Comparison of ENCODE assay signal across 8 cellular contexts in the genomic region with DNA sequence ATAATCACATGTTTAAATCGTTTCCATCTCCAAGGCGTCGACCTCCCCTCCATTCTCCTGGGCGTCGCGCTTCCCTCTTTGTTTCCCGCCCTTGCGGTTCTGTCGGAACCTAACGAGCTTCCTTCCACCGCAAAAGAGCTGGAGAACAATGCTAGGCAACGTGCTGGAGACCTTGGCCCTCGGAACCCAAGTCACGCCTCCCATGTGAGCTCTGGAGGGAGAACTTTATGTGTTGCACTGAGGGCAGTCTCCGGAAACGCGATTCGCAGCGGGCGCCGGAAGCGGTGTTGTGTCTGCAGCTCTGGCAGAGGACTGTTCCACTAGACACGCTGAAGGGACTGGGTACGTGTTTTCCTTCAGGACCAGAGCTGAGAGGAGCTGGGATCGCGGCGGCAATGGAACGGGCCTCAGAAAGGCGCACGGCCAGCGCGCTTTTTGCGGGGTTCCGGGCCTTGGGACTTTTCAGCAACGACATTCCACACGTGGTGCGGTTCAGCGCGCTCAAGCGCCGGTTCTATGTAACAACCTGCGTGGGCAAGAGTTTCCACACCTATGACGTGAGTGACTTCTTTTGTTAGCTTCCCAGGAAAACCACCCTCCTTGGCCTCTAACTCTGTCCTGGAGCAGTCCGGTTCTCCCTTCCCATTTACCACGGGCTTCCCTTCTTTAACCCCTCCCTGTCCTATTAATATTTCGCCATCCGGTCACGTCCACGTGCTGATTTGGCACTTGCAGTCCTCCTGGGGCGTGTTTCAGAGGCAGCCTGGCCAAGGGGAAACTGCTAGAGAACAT. TPM values are rescaled to one million over a fixed set of nuclear protein-coding genes. Genes with fewer than 3 reads are reported as not detected.
A peak's percentile ranks its signal among the peaks of the same experiment; 100 is the strongest.
DNase-seq lines count a peak whose midpoint lies in the region; ATAC-seq and TF ChIP-seq lines count a peak whose summit lies in the region.

A gene (plus strand): TSS at position 287 of the 792 bp plus-strand sequence. CDS start 109 bp downstream, at position 396.

- CTCF ChIA-PET in activated naive CD4-positive, alpha-beta T cell treated with anti-CD3 and anti-CD28 coated beads, Interleukin-2, amount 10 ng/mL, durations not matched to agents 7 days and 5 days (lab: Charles Lee) = interaction anchor here (0.8 to 1.5 kb wide), 3 partner anchors 187 to 404 kb away, joined by 3 to 4 read pairs (median 3); no protein-coding TSS in a partner anchor

- DNase-seq in GM06990 (ENCODE audit: extremely low read depth, insufficient read length) (peak; percentile 89), NCI-H1048 (lab: John Stamatoyannopoulos, UW) (peak; percentile 90), SK-N-MC (ENCODE audit: low read depth, low spot score) (peak; percentile 88), germinal center (ENCODE audit: low spot score) (peak; percentile 75)
- DNase-seq in activated naive CD4-positive, alpha-beta T cell treated with anti-CD3 and anti-CD28 coated beads, Interleukin-2, amount 10 ng/mL, durations not matched to agents 7 days and 5 days = peak; percentile 89

- no peak for TF ChIP-seq CTCF in GM06990 (IDR thresholded peaks at IDR 0.05; ENCODE audit: insufficient read depth, low read length, poor library complexity, severe bottlenecking)
- TF ChIP-seq CTCF in neutrophil (IDR thresholded peaks at IDR 0.05) = no peak
- no peak for TF ChIP-seq CTCF in subcutaneous adipose tissue (IDR thresholded peaks at IDR 0.05; ENCODE audit: low read depth)

- H3K9me3 Mint-ChIP-seq in activated naive CD4-positive, alpha-beta T cell treated with anti-CD3 and anti-CD28 coated beads, Interleukin-2, amount 10 ng/mL, durations not matched to agents 7 days and 5 days = peaks cover 2% of the 10 kb centered on the region

- H3K27ac Mint-ChIP-seq in activated naive CD4-positive, alpha-beta T cell treated with anti-CD3 and anti-CD28 coated beads, Interleukin-2, amount 10 ng/mL, durations not matched to agents 7 days and 5 days = peak within 1 kb of the TSS; percentile 91

- peaks cover 19% of the 10 kb centered on the region for H3K27me3 Mint-ChIP-seq in activated naive CD4-positive, alpha-beta T cell treated with anti-CD3 and anti-CD28 coated beads, Interleukin-2, amount 10 ng/mL, durations not matched to agents 7 days and 5 days

- H3K27me3 ChIP-seq in GM06990 (replicated peaks; ENCODE audit: control insufficient read depth, insufficient read depth, low read length) (no peaks in the 10 kb centered on the region), neutrophil (no peaks in the 10 kb centered on the region)

- H3K27ac ChIP-seq in SK-N-MC (peak within 1 kb of the TSS; percentile 48; the same call in 1 of the 2 replicates), neutrophil (peak within 1 kb of the TSS; percentile 66)

- peak within 1 kb of the TSS; percentile 97 for H3K4me3 Mint-ChIP-seq in activated naive CD4-positive, alpha-beta T cell treated with anti-CD3 and anti-CD28 coated beads, Interleukin-2, amount 10 ng/mL, durations not matched to agents 7 days and 5 days

- H3K36me3 Mint-ChIP-seq in activated naive CD4-positive, alpha-beta T cell treated with anti-CD3 and anti-CD28 coated beads, Interleukin-2, amount 10 ng/mL, durations not matched to agents 7 days and 5 days = peaks cover 10% of the 10 kb centered on the region

- H3K9ac ChIP-seq in SK-N-MC (ENCODE audit: insufficient read length) = peak within 1 kb of the TSS; percentile 91

- peaks cover 32% of the 10 kb centered on the region for H3K4me1 Mint-ChIP-seq in activated naive CD4-positive, alpha-beta T cell treated with anti-CD3 and anti-CD28 coated beads, Interleukin-2, amount 10 ng/mL, durations not matched to agents 7 days and 5 days

- ATAC-seq in HG02588 (IDR thresholded peaks at IDR 0.05; ENCODE audit: unreplicated experiment) = peak; percentile 96

- peak within 1 kb of the TSS; percentile 92 for H3K4me3 ChIP-seq in GM06990 (replicated peaks; ENCODE audit: low read depth, low read length)
- H3K4me3 ChIP-seq in SK-N-MC = peak within 1 kb of the TSS; percentile 97
- H3K4me3 ChIP-seq in neutrophil (ENCODE audit: low read depth in 1 of 2, low read length in 1 of 2) = peak within 1 kb of the TSS; percentile 69 to 87

- H3K9me3 ChIP-seq in SK-N-MC (ENCODE audit: low read depth, low read length) (peaks cover 3% of the 10 kb centered on the region; the same call in 1 of the 2 replicates), neutrophil (no peaks in the 10 kb centered on the region)

- no peaks in the 10 kb centered on the region for H3K36me3 ChIP-seq in GM06990 (ENCODE audit: control insufficient read depth, insufficient read depth, low read length)
- H3K36me3 ChIP-seq in SK-N-MC (ENCODE audit: insufficient read depth, low read length) = peaks cover 25% of the 10 kb centered on the region
- H3K36me3 ChIP-seq in neutrophil = no peaks in the 10 kb centered on the region

- H3K4me1 ChIP-seq in neutrophil (ENCODE audit: control insufficient read depth in 1 of 2, insufficient read depth in 1 of 2, low read depth in 1 of 2, low read length in 1 of 2) = peaks cover 14 to 15% of the 10 kb centered on the region in 2 experiments

RNA-seq across cellular contexts. Expression of the gene that starts here (rescaled TPM):
- 10 to 100 TPM; 17.1 to 53.8 (median 34.3) TPM for total RNA-seq in subcutaneous adipose tissue

Comparison
In these comparisons a context has a peak if more than half of its experiments do, and no peak if none do; other contexts are left out.
1. Peak in every context shown above with its lines: DNase-seq, ATAC-seq, H3K4me3 ChIP-seq and H3K27ac ChIP-seq.